ENCODE assay signal across 14 cellular contexts in genomic region chr5:150301170-150301505, GRCh38. TPM values are rescaled to one million over a fixed set of nuclear protein-coding genes. Genes with fewer than 3 reads are reported as not detected.
DNase-seq lines count a peak whose midpoint lies in the region; ATAC-seq and TF ChIP-seq lines count a peak whose summit lies in the region.
"Had no signal": no experiment of that assay in that cellular context is flagged by ENCODE, and none has a peak within 500 bp of the region (broad histone marks: within the 10 kb centered on the region; RNA-seq: fewer than 3 reads in every experiment).

No MANE protein-coding gene starts in this region.

- H3K4me2 ChIP-seq in hepatocyte = peak overlapping the region; percentile 88

- no peak overlapping the region for H3K4me3 ChIP-seq in hepatocyte

- H3K27ac Mint-ChIP-seq in WTC11 = no peak overlapping the region
- H3K27ac Mint-ChIP-seq in type B pancreatic cell = no peak overlapping the region
- H3K27ac Mint-ChIP-seq in immature natural killer cell = no peak overlapping the region

- ATAC-seq in WTC11 = no peak
- ATAC-seq: activated CD4-positive, CD25-positive, alpha-beta regulatory T cell treated with anti-CD3 and anti-CD28 coated beads, Interleukin-2, amount 50 U/mL, for 24 hours had no signal

- no peaks in the 10 kb centered on the region for H3K9me3 ChIP-seq in hepatocyte (ENCODE audit: low read depth)
- H3K9me3 ChIP-seq: ovary had no signal

- H2AFZ ChIP-seq in hepatocyte = no peak overlapping the region

- peak overlapping the region; percentile 64 for H3K4me3 Mint-ChIP-seq in WTC11
- peak overlapping the region; percentile 72 for H3K4me3 Mint-ChIP-seq in type B pancreatic cell
- H3K4me3 Mint-ChIP-seq in immature natural killer cell = no peak overlapping the region

- peaks cover 17% of the 10 kb centered on the region for H3K4me1 ChIP-seq in hepatocyte (ENCODE audit: insufficient read depth)

- TF ChIP-seq CTCF in WTC11 (IDR thresholded peaks at IDR 0.05) = no peak
- no peak for TF ChIP-seq CTCF in hepatocyte (IDR thresholded peaks at IDR 0.05; ENCODE audit: poor library complexity)
- TF ChIP-seq CTCF in type B pancreatic cell (conservative IDR thresholded peaks at IDR 0.05) = no peak

- WGBS in hepatocyte (ENCODE audit: low lambda C conversion rate, missing lambda C conversion rate) = 67% methylated on average over 1 of the region's 1 CpG

- peaks cover 17% of the 10 kb centered on the region for H3K27me3 Mint-ChIP-seq in WTC11 (ENCODE audit: low read depth)
- H3K27me3 Mint-ChIP-seq in type B pancreatic cell = peaks cover 30% of the 10 kb centered on the region
- H3K27me3 Mint-ChIP-seq in immature natural killer cell (ENCODE audit: low read depth in 3 of 3) = peaks cover 2 to 9% (median 6%) of the 10 kb centered on the region in 3 donors

- H3K36me3 Mint-ChIP-seq in WTC11 (no peaks in the 10 kb centered on the region), type B pancreatic cell (no peaks in the 10 kb centered on the region), immature natural killer cell (peaks cover 0 to 4% (median 0%) of the 10 kb centered on the region in 3 donors)

- POLR2A ChIA-PET in WTC11 (lab: Charles Lee) = interaction anchor here (1.2 kb wide), 1 partner anchor 28 kb away, joined by 5 read pairs; no protein-coding TSS in a partner anchor

- H3K9me2 ChIP-seq in hepatocyte (replicated peaks; ENCODE audit: insufficient read depth) = no peaks in the 10 kb centered on the region

- H3K27me3 ChIP-seq in hepatocyte = no peaks in the 10 kb centered on the region
- H3K27me3 ChIP-seq: ovary had no signal

- H3K27ac ChIP-seq in hepatocyte = peak overlapping the region; percentile 81
- H3K27ac ChIP-seq: 22Rv1, ovary had no signal

- H3K79me2 ChIP-seq in hepatocyte = no peaks in the 10 kb centered on the region

- H3K4me1 Mint-ChIP-seq in WTC11 (peaks cover 54% of the 10 kb centered on the region), type B pancreatic cell (ENCODE audit: unreplicated experiment) (peaks cover 45% of the 10 kb centered on the region), immature natural killer cell (peaks cover 11 to 15% of the 10 kb centered on the region in 2 donors)

- DNase-seq in DMS 273 (lab: John Stamatoyannopoulos, UW; ENCODE audit: unreplicated experiment) (peak; percentile 44), DMS 273 treated with DMSO at 0.1 percent for 48 hours (lab: John Stamatoyannopoulos, UW) (no peak), WTC11 (ENCODE audit: low spot score) (no peak), hepatocyte (ENCODE audit: low spot score) (peak; percentile 48), type B pancreatic cell (ENCODE audit: extremely low spot score, unreplicated experiment) (no peak), immature natural killer cell (no peak), A172 (ENCODE audit: low spot score) (no peak), nucleus accumbens (lab: John Stamatoyannopoulos, UW) (no peak)
- DNase-seq: activated gamma-delta T cell treated with Interleukin-2 at 50 U/mL for 16 hours, NCI-H1694 treated with DMSO at 0.1 percent for 48 hours, NCI-H526 had no signal

- H3K9me3 Mint-ChIP-seq in WTC11 (no peaks in the 10 kb centered on the region), type B pancreatic cell (no peaks in the 10 kb centered on the region), immature natural killer cell (peaks cover 0 to 2% (median 0%) of the 10 kb centered on the region in 6 donors)

- no peaks in the 10 kb centered on the region for H3K36me3 ChIP-seq in hepatocyte (replicated peaks; ENCODE audit: insufficient read depth, low read depth)
- H3K36me3 ChIP-seq: ovary had no signal

- H4K20me1 ChIP-seq in hepatocyte (ENCODE audit: insufficient read depth, poor library complexity, severe bottlenecking) = no peaks in the 10 kb centered on the region

- CTCF ChIA-PET in WTC11 (lab: Charles Lee) = no interaction called here

TF ChIP-seq in WTC11, 78 proteins besides CTCF, POLR2A, EP300 and RAD21:
- TF ChIP-seq NFATC4 (CRISPR knock-in tag; IDR thresholded peaks at IDR 0.05) = no peak
- TF ChIP-seq HMGXB4 (CRISPR knock-in tag; IDR thresholded peaks at IDR 0.05) = no peak
- TF ChIP-seq ZNF219 (CRISPR knock-in tag; IDR thresholded peaks at IDR 0.05; ENCODE audit: borderline replicate concordance) = no peak

RNA-seq across cellular contexts. Expression of gene ARSI, which starts 1.6 kb away (rescaled TPM):
- total RNA-seq in WTC11 (2021) = 5.9 to 6.9 TPM (median 6.6 TPM) in 3 replicates
- 18.4 and 27.9 TPM in 2 replicates for total RNA-seq in hepatocyte
- polyA plus RNA-seq in hepatocyte = 27.1 and 42.8 TPM in 2 replicates
- total RNA-seq in type B pancreatic cell (ENCODE audit: low replicate concordance) = 1.4 and 4.6 TPM in 2 replicates
- not detected for polyA plus RNA-seq in immature natural killer cell
- 1.9 and 5.0 TPM in 2 replicates for total RNA-seq in A172 (2014; rRNA removed; shearing (Covaris generic))

RNA-seq across cellular contexts. Expression of gene CAMK2A, which starts 11.6 kb away (rescaled TPM):
- total RNA-seq in WTC11 (2021) = 0.13 to 0.16 TPM (median 0.14 TPM) in 3 replicates
- 0.88 and 2.6 TPM in 2 replicates for total RNA-seq in hepatocyte
- 1.0 and 1.2 TPM in 2 replicates for polyA plus RNA-seq in hepatocyte
- 0.26 and 3.7 TPM in 2 replicates for total RNA-seq in type B pancreatic cell (ENCODE audit: low replicate concordance)
- polyA plus RNA-seq in immature natural killer cell = not detected
- 1.2 and 1.3 TPM in 2 replicates for total RNA-seq in A172 (2014; rRNA removed; shearing (Covaris generic))

RNA-seq across cellular contexts. Expression of gene TCOF1, which starts 56.4 kb away (rescaled TPM):
- total RNA-seq in WTC11 (2021) = 130 to 174 TPM (median 133 TPM) in 3 replicates
- 19.9 and 21.2 TPM in 2 replicates for total RNA-seq in hepatocyte
- 22.5 and 24.0 TPM in 2 replicates for polyA plus RNA-seq in hepatocyte
- 42.6 and 65.3 TPM in 2 replicates for total RNA-seq in type B pancreatic cell (ENCODE audit: low replicate concordance)
- 10 to 100 TPM in 1 of 3 donors, 1 to 10 TPM in 2; 3.2 to 21.5 (median 3.5) TPM for polyA plus RNA-seq in immature natural killer cell
- total RNA-seq in A172 (2014; rRNA removed; shearing (Covaris generic)) = 56.5 and 58.3 TPM in 2 replicates

Comparison
In these comparisons a context has a peak if more than half of its experiments do, and no peak if none do; other contexts are left out.
1. DNase-seq: peak in DMS 273 (single experiment) and hepatocyte (single experiment); none in DMS 273 treated with DMSO at 0.1 percent for 48 hours (single experiment), WTC11 (single experiment), type B pancreatic cell (single experiment), immature natural killer cell (0 of 3), A172 (single experiment) and nucleus accumbens (0 of 56).
2. H3K4me3 Mint-ChIP-seq: peak in WTC11 (single experiment) and type B pancreatic cell (single experiment); none in immature natural killer cell (0 of 5).